14 cellular contexts compared by ENCODE assay signal in genomic region chr12:68012712-68013111, GRCh38. TPM values are rescaled to one million over a fixed set of nuclear protein-coding genes. Genes with fewer than 3 reads are reported as not detected.
DNase-seq lines count a peak whose midpoint lies in the region; ATAC-seq and TF ChIP-seq lines count a peak whose summit lies in the region.
"Had no signal": no experiment of that assay in that cellular context is flagged by ENCODE, and none has a peak within 500 bp of the region (broad histone marks: within the 10 kb centered on the region; RNA-seq: fewer than 3 reads in every experiment).

No MANE protein-coding gene starts in this region.

- no peak for TF ChIP-seq POLR2A in thyroid gland (IDR thresholded peaks at IDR 0.05)

- CTCF ChIA-PET in activated CD8-positive, alpha-beta T cell treated with anti-CD3 and anti-CD28 coated beads for 36 hours (lab: Charles Lee), result interaction anchor here (0.7 to 4.4 kb wide), 6 partner anchors 9 to 472 kb away, joined by 3 to 29 read pairs (median 3); no protein-coding TSS in a partner anchor

- no peak overlapping the region for H3K27ac Mint-ChIP-seq in activated CD8-positive, alpha-beta T cell treated with anti-CD3 and anti-CD28 coated beads for 36 hours
- H3K27ac Mint-ChIP-seq: T-helper 2 cell treated with Interferon-gamma antibody and Interleukin-4, amounts not matched to agents 5 μg/mL and 100 μg/mL, for 36 hours had no signal

- 0 out of 2 replicates have a peak, but pooled peaks cover 3% of the 10 kb centered on the region for H3K79me2 ChIP-seq in DOHH2 (ENCODE audit: control insufficient read depth, low read length)

- H3K36me3 ChIP-seq in DOHH2 (ENCODE audit: control insufficient read depth, low read length) (peaks cover 79% of the 10 kb centered on the region), thyroid gland (no peaks in the 10 kb centered on the region)
- H3K36me3 ChIP-seq: colonic mucosa had no signal

- ATAC-seq in GM19463 (IDR thresholded peaks at IDR 0.05; ENCODE audit: unreplicated experiment), result peak; percentile 75
- ATAC-seq in HG03097 (IDR thresholded peaks at IDR 0.05; ENCODE audit: low FRiP score, unreplicated experiment), result peak; percentile 83
- no peak for ATAC-seq in activated CD8-positive, alpha-beta T cell treated with anti-CD3 and anti-CD28 coated beads for 36 hours

- no peaks in the 10 kb centered on the region for H3K9me3 ChIP-seq in DOHH2 (ENCODE audit: control insufficient read depth, insufficient read depth, low read length)
- H3K9me3 ChIP-seq in thyroid gland, result no peaks in the 10 kb centered on the region
- H3K9me3 ChIP-seq: colonic mucosa had no signal

- H3K4me3 ChIP-seq in DOHH2 (ENCODE audit: low read length), result peak overlapping the region; percentile 39
- H3K4me3 ChIP-seq in thyroid gland (replicated peaks in 1 of 3), result no peak overlapping the region
- H3K4me3 ChIP-seq: colonic mucosa had no signal

- peaks cover 37% of the 10 kb centered on the region for H3K4me1 ChIP-seq in DOHH2 (ENCODE audit: control insufficient read depth, low read length)
- H3K4me1 ChIP-seq in thyroid gland, result peaks cover 0 to 15% of the 10 kb centered on the region in 2 donors
- H3K4me1 ChIP-seq: colonic mucosa had no signal

- peaks cover 6% of the 10 kb centered on the region for H3F3A ChIP-seq in DOHH2 (ENCODE audit: control insufficient read depth, insufficient read depth)

- peaks cover 5% of the 10 kb centered on the region; the same call in 1 of the 2 replicates for H4K20me1 ChIP-seq in DOHH2 (ENCODE audit: control insufficient read depth, insufficient read depth, low read depth, low read length)

- DNase-seq in NCI-H345 (lab: John Stamatoyannopoulos, UW) (peak; percentile 10), NCI-H1092 (lab: John Stamatoyannopoulos, UW) (no peak), NCI-H2081 treated with DMSO at 0.1 percent for 48 hours (lab: John Stamatoyannopoulos, UW) (no peak), thyroid gland (no peak)
- DNase-seq in activated CD8-positive, alpha-beta T cell treated with anti-CD3 and anti-CD28 coated beads for 36 hours, result no peak
- DNase-seq: activated effector memory CD4-positive, alpha-beta T cell treated with anti-CD3 and anti-CD28 coated beads, Interleukin-2, amount 50 U/mL, for 16 hours; colonic mucosa; hypothalamus; NCI-H82 had no signal

- no peaks in the 10 kb centered on the region for H3K36me3 Mint-ChIP-seq in activated CD8-positive, alpha-beta T cell treated with anti-CD3 and anti-CD28 coated beads for 36 hours (ENCODE audit: low read depth)

- H3K4me3 Mint-ChIP-seq in activated CD8-positive, alpha-beta T cell treated with anti-CD3 and anti-CD28 coated beads for 36 hours, result no peak overlapping the region
- H3K4me3 Mint-ChIP-seq: T-helper 2 cell treated with Interferon-gamma antibody and Interleukin-4, amounts not matched to agents 5 μg/mL and 100 μg/mL, for 36 hours had no signal

- H3K9me2 ChIP-seq in DOHH2 (replicated peaks; ENCODE audit: control insufficient read depth, low read length), result no peaks in the 10 kb centered on the region

- peaks cover 19% of the 10 kb centered on the region for H3K4me1 Mint-ChIP-seq in activated CD8-positive, alpha-beta T cell treated with anti-CD3 and anti-CD28 coated beads for 36 hours (ENCODE audit: low read depth)

- H3K27me3 Mint-ChIP-seq in activated CD8-positive, alpha-beta T cell treated with anti-CD3 and anti-CD28 coated beads for 36 hours, result no peaks in the 10 kb centered on the region
- H3K27me3 Mint-ChIP-seq: natural killer cell treated with Interleukin-12 subunit alpha and Interleukin-12 subunit beta and Interleukin-15 and Interleukin-18, amount 100 ng/mL, for 72 hours had no signal

- peak overlapping the region; percentile 34 for H3K27ac ChIP-seq in DOHH2 (ENCODE audit: low read depth, low read length)
- no peak overlapping the region for H3K27ac ChIP-seq in thyroid gland
- H3K27ac ChIP-seq: colonic mucosa had no signal

- intact Hi-C loops in thyroid gland (cut with DNase I), result no loop called here
- intact Hi-C loops in activated CD8-positive, alpha-beta T cell treated with anti-CD3 and anti-CD28 coated beads for 36 hours (cut with micrococcal nuclease), result no loop called here

- no peaks in the 10 kb centered on the region for H3K9me3 Mint-ChIP-seq in activated CD8-positive, alpha-beta T cell treated with anti-CD3 and anti-CD28 coated beads for 36 hours
- H3K9me3 Mint-ChIP-seq: natural killer cell treated with Interleukin-12 subunit alpha and Interleukin-12 subunit beta and Interleukin-15 and Interleukin-18, amount 100 ng/mL, for 72 hours; T-helper 2 cell treated with Interferon-gamma antibody and Interleukin-4, amounts not matched to agents 5 μg/mL and 100 μg/mL, for 36 hours had no signal

- 86 to 89% methylated on average over 2 of the region's 2 CpGs for WGBS in thyroid gland, 2 donors

- POLR2A ChIA-PET in activated CD8-positive, alpha-beta T cell treated with anti-CD3 and anti-CD28 coated beads for 36 hours (lab: Charles Lee), result interaction anchor here (1.0 to 2.0 kb wide), 5 partner anchors 15 to 1050 kb away, joined by 3 to 5 read pairs (median 3); no protein-coding TSS in a partner anchor

- H3K27me3 ChIP-seq in DOHH2 (ENCODE audit: control insufficient read depth, low read length) (no peaks in the 10 kb centered on the region), thyroid gland (no peaks in the 10 kb centered on the region)
- H3K27me3 ChIP-seq: colonic mucosa had no signal

- TF ChIP-seq CTCF in DOHH2 (IDR thresholded peaks at IDR 0.05; ENCODE audit: low read depth, low read length, poor library complexity, severe bottlenecking) (no peak), thyroid gland (IDR thresholded peaks at IDR 0.05) (no peak)
- no peak for TF ChIP-seq CTCF in activated CD8-positive, alpha-beta T cell treated with anti-CD3 and anti-CD28 coated beads for 36 hours (IDR thresholded peaks at IDR 0.05)

- peak overlapping the region; percentile 63 for H3K4me2 ChIP-seq in DOHH2 (ENCODE audit: low read length)

RNA-seq across cellular contexts. Expression of gene IFNG-AS1, which starts 23.5 kb away (rescaled TPM):
- under 1 TPM in 2 of 4 donors, not detected in 2; 0.27 to 0.50 TPM for total RNA-seq in thyroid gland
- under 1 TPM in 1 of 2 experiments, not detected in 1; 0.25 TPM for total RNA-seq in activated CD8-positive, alpha-beta T cell treated with anti-CD3 and anti-CD28 coated beads for 36 hours
- total RNA-seq: colonic mucosa had no signal
